11 cellular contexts compared by ENCODE assay signal in the genomic region with DNA sequence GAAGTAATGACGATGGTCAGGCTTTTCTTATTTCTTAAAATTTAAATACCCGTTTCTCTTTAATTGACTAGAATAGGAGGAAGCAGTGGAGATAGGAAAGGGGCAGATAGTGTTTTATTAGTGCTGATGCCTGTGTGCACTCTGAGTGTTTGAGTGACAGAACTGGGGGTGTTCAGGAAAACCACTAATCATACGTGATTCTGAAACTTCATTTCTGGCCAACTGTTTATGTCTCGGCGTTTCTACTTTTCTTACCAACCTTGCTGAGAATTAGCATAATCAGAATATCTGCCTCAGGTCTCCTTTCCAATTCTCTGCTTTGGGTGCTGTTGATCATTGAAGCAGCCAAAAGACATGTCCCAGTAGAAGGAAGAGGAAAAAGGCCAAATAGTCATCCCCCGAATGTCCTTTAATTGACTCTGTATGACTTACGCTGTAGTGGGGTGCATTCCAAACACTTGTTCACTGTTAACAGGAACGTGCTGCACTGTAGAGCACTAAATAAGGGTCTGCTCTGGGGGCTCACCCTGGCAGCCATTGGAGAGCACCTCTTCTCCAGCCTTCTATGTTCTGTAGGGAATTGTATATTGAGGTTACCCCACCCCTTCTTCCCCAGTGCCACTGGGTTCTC.
DNase-seq lines count a peak whose midpoint lies in the region; ATAC-seq, FAIRE-seq and TF ChIP-seq lines count a peak whose summit lies in the region.
"Had no signal": no experiment of that assay in that cellular context is flagged by ENCODE, and none has a peak within 500 bp of the region (broad histone marks: within the 10 kb centered on the region; RNA-seq: fewer than 3 reads in every experiment).

No MANE protein-coding gene starts in this region.

- POLR2A ChIA-PET in H1 (lab: Charles Lee; ENCODE audit: partially characterized antibody), result no interaction called here

- peaks cover 14 to 46% (median 32%) of the 10 kb centered on the region in 4 experiments for H3K4me1 ChIP-seq in H1 (replicated peaks in 1 of 4; ENCODE audit: control insufficient read depth in 3 of 4, insufficient read depth in 4 of 4, low read length in 3 of 4)

- no peaks in the 10 kb centered on the region for H3K9me3 ChIP-seq in H1 (ENCODE audit: insufficient read depth in 2 of 2, low read depth in 1 of 2, low read length in 1 of 2)

- no peaks in the 10 kb centered on the region for H3K23me2 ChIP-seq in H1 (ENCODE audit: low read depth, low read length)

- H2BK20ac ChIP-seq in H1 (ENCODE audit: low read length), result no peak overlapping the region

- H3K79me1 ChIP-seq in H1 (ENCODE audit: low read depth, low read length), result peaks cover 9% of the 10 kb centered on the region

- no peak overlapping the region for H2AFZ ChIP-seq in H1 (ENCODE audit: low read length)

- no peak overlapping the region for H3K56ac ChIP-seq in H1 (replicated peaks; ENCODE audit: insufficient read length, low read depth, low read length)

- H3K36me3 ChIP-seq in H1 (ENCODE audit: control insufficient read depth in 2 of 4, insufficient read depth in 4 of 4, low read length in 3 of 4), result peaks cover 0 to 3% (median 0%) of the 10 kb centered on the region in 4 experiments; a peak in 2 of 8 replicates

- H4K91ac ChIP-seq in H1 (replicated peaks; ENCODE audit: insufficient read length, low read length), result no peak overlapping the region

- no peak overlapping the region for H3K27ac ChIP-seq in H1 (ENCODE audit: low read depth, low read length)

- peaks cover 41 to 71% of the 10 kb centered on the region in 2 experiments for H4K20me1 ChIP-seq in H1 (replicated peaks in 1 of 2; ENCODE audit: control insufficient read depth in 1 of 2, insufficient read depth in 2 of 2, low read length in 2 of 2)

- H2BK120ac ChIP-seq in H1 (replicated peaks; ENCODE audit: low read depth, low read length), result no peak overlapping the region

- H3K4me3 ChIP-seq in H1 (ENCODE audit: extremely low read depth in 1 of 4, insufficient read depth in 2 of 4, low read depth in 3 of 4, low read length in 4 of 4), result no peak overlapping the region

- no peak for FAIRE-seq in H1 (lab: Jason Lieb, UNC)
- FAIRE-seq: endothelial cell of umbilical vein, H54 had no signal

- H3K18ac ChIP-seq in H1 (ENCODE audit: extremely low read depth, low read length), result no peak overlapping the region

- no peak overlapping the region for H2BK15ac ChIP-seq in H1 (ENCODE audit: low read length)

- H3K14ac ChIP-seq in H1 (ENCODE audit: insufficient read length), result no peak overlapping the region

- no peaks in the 10 kb centered on the region for H3K27me3 ChIP-seq in H1 (replicated peaks in 1 of 4; ENCODE audit: control insufficient read depth in 3 of 4, extremely low read depth in 1 of 4, insufficient read depth in 3 of 4, low read length in 3 of 4)

- no peak for TF ChIP-seq POLR2A in H1 (IDR thresholded peaks at IDR 0.05; ENCODE audit: control extremely low read depth in 1 of 2, low read depth in 2 of 2, low read length in 2 of 2)

- no peak for TF ChIP-seq CTCF in H1 (IDR thresholded peaks at IDR 0.05; ENCODE audit: control extremely low read depth in 1 of 3, insufficient read depth in 1 of 3, low read depth in 1 of 3, low read length in 3 of 3)

- peak; percentile 12 for DNase-seq in GF-D8 (lab: John Stamatoyannopoulos, UW)
- no peak for DNase-seq in H1 (ENCODE audit: low read depth in 1 of 2, low spot score in 2 of 2)
- DNase-seq in DMS 273 treated with DMSO at 0.1 percent for 48 hours (lab: John Stamatoyannopoulos, UW), result no peak
- no peak for DNase-seq in GM19240 (ENCODE audit: insufficient read length, low spot score)
- no peak for DNase-seq in KG1 (lab: John Stamatoyannopoulos, UW)
- DNase-seq: DMS153 had no signal

- no peak overlapping the region for H3K23ac ChIP-seq in H1 (ENCODE audit: insufficient read length)

- TF ChIP-seq RAD21 in H1 (IDR thresholded peaks at IDR 0.05 in 1 of 2, conservative IDR thresholded peaks at IDR 0.05 in 1 of 2; ENCODE audit: low read depth in 2 of 2, low read length in 2 of 2), result no peak

- peak overlapping the region; percentile 11 to 67; a peak in 1 of 4 replicates for H3K4me2 ChIP-seq in H1 (ENCODE audit: insufficient read depth in 1 of 2, low read depth in 2 of 2, low read length in 2 of 2)

- H2AK5ac ChIP-seq in H1 (ENCODE audit: low read depth, low read length), result no peak overlapping the region

- H2BK12ac ChIP-seq in H1 (ENCODE audit: low read depth, low read length), result no peak overlapping the region

- H4K5ac ChIP-seq in H1 (ENCODE audit: insufficient read length, low read depth, low read length), result no peak overlapping the region

- peaks cover 61 to 100% of the 10 kb centered on the region in 2 experiments for H3K79me2 ChIP-seq in H1 (ENCODE audit: control insufficient read depth in 1 of 2, insufficient read depth in 2 of 2, low read length in 2 of 2)

- H3K4ac ChIP-seq in H1 (replicated peaks; ENCODE audit: insufficient read length, low read depth, low read length), result no peak overlapping the region

- H4K8ac ChIP-seq in H1 (ENCODE audit: extremely low read depth, insufficient read depth, low read length), result no peak overlapping the region

- no peak overlapping the region for H2BK5ac ChIP-seq in H1 (ENCODE audit: low read depth, low read length)

- ATAC-seq in GM21360 (IDR thresholded peaks at IDR 0.05; ENCODE audit: unreplicated experiment), result peak; percentile 61
- ATAC-seq in HG03521 (IDR thresholded peaks at IDR 0.05; ENCODE audit: unreplicated experiment), result peak; percentile 45
- no peak for ATAC-seq in GM21447 (IDR thresholded peaks at IDR 0.05; ENCODE audit: unreplicated experiment)

- CTCF ChIA-PET in H1 (lab: Charles Lee; ENCODE audit: partially characterized antibody), result interaction anchor here (1.0 to 2.7 kb wide), 3 partner anchors 8 to 285 kb away, joined by 3 to 10 read pairs (median 3); no protein-coding TSS in a partner anchor

- H3K9ac ChIP-seq in H1 (replicated peaks in 1 of 4; ENCODE audit: extremely low read depth in 1 of 4, low read depth in 3 of 4, low read length in 3 of 4), result no peak overlapping the region

- 87% methylated on average over 8 of the region's 8 CpGs; no CpG with 5 or more reads in 1 of the 2 experiments for WGBS in H1 (ENCODE audit: extremely low coverage in 1 of 2, insufficient coverage in 1 of 2, insufficient read length in 1 of 2, insufficient replicate concordance in 2 of 2, low coverage in 1 of 2, low lambda C conversion rate in 2 of 2, missing lambda C conversion rate in 1 of 2), 2 experiments

- TF ChIP-seq EP300 in H1 (IDR thresholded peaks at IDR 0.05; ENCODE audit: borderline replicate concordance in 1 of 2, low read depth in 2 of 2, low read length in 2 of 2), result no peak

TF ChIP-seq in H1, 55 proteins besides CTCF, POLR2A, EP300 and RAD21:
- no peak for TF ChIP-seq CBX5 (IDR thresholded peaks at IDR 0.05; ENCODE audit: low read depth, low read length)
